Comparison of ENCODE assay signal across 12 cellular contexts in the genomic region with DNA sequence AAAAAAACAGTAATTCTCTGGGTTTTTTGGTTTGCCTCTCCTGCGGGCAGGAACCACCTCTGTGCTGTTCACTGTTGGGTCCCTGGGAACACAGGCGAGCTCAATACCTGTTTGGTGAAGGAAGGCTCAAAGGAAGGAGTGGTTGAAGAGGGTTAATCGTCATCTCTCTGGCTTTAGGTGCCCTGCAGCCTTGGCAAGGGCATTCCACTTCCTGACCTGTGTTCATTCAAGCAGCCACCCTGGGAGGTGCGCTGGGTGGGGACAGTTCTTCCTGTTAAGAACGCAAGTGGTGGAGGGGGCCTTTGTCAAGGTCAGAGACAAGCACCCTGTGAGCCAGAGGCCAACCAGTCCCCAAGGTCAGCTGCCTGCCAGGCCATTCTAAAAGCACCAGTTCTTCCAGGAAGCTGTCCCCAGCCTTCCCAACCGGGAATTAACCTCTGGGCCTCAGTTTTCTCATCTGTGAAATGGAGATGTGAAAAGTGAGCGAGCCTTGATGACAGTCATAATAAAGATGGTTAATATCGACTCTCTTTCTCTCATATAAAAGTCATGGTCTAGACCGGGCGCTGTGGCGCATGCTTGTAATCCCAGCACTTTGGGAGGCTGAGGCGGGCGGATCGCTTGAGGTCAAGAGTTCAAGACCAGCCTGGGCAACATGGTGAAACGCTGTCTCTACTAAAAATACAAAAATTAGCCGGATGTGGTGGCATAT. TPM values are rescaled to one million over a fixed set of nuclear protein-coding genes. Genes with fewer than 3 reads are reported as not detected.
DNase-seq lines count a peak whose midpoint lies in the region; ATAC-seq and TF ChIP-seq lines count a peak whose summit lies in the region.
"Had no signal": no experiment of that assay in that cellular context is flagged by ENCODE, and none has a peak within 500 bp of the region (broad histone marks: within the 10 kb centered on the region; RNA-seq: fewer than 3 reads in every experiment).

No MANE protein-coding gene starts in this region.

- TF ChIP-seq POLR2A in upper lobe of left lung (IDR thresholded peaks at IDR 0.05) = no peak

- no peak overlapping the region for H4K91ac ChIP-seq in neuronal stem cell (ENCODE audit: low read depth, low read length, poor library complexity)

- H3K9ac ChIP-seq in neuronal stem cell (ENCODE audit: low read depth, low read length, poor library complexity) = no peak overlapping the region

- H3K27ac ChIP-seq in upper lobe of left lung = peak overlapping the region; percentile 34 to 85 (median 60)
- H3K27ac ChIP-seq in neuronal stem cell (replicated peaks; ENCODE audit: low read length) = no peak overlapping the region

- no peak overlapping the region for H3K23ac ChIP-seq in neuronal stem cell (ENCODE audit: low read depth, low read length, poor library complexity)

- H3K4ac ChIP-seq in neuronal stem cell (ENCODE audit: low read length) = no peak overlapping the region

- H2BK120ac ChIP-seq in neuronal stem cell (ENCODE audit: low read depth, low read length) = no peak overlapping the region

- TF ChIP-seq EP300 in upper lobe of left lung (IDR thresholded peaks at IDR 0.05) = no peak

- no peak overlapping the region for H3K18ac ChIP-seq in neuronal stem cell (ENCODE audit: low read length)

- H3K4me3 Mint-ChIP-seq in activated T-helper 2 cell treated with anti-CD3 and anti-CD28 coated beads, Interferon-gamma antibody, Interleukin-2, Interleukin-4, amounts not matched to agents 10 μg/mL and 5 μg/mL and 100 μg/mL, durations not matched to agents 14 hours and 24 hours and 36 hours (ENCODE audit: low read depth) = peak overlapping the region; percentile 61
- H3K4me3 Mint-ChIP-seq: WTC11 had no signal

- H3K4me1 ChIP-seq in upper lobe of left lung (peaks cover 28 to 67% (median 54%) of the 10 kb centered on the region in 4 donors), neuronal stem cell (ENCODE audit: control insufficient read depth in 2 of 2, insufficient read depth in 1 of 2, low read depth in 1 of 2, low read length in 2 of 2) (peaks cover 2 to 3% of the 10 kb centered on the region in 2 donors)

- H4K8ac ChIP-seq in neuronal stem cell (ENCODE audit: low read depth, low read length) = no peak overlapping the region

- H3K27me3 ChIP-seq in upper lobe of left lung (no peaks in the 10 kb centered on the region), neuronal stem cell (ENCODE audit: control insufficient read depth in 3 of 3, insufficient read depth in 3 of 3, low read depth in 1 of 3, low read length in 3 of 3) (peaks cover 0 to under 1% (median 0%) of the 10 kb centered on the region in 3 experiments)
- H3K27me3 ChIP-seq: BE2C had no signal

- peak overlapping the region; percentile 86 for H3K27ac Mint-ChIP-seq in activated T-helper 2 cell treated with anti-CD3 and anti-CD28 coated beads, Interferon-gamma antibody, Interleukin-2, Interleukin-4, amounts not matched to agents 10 μg/mL and 5 μg/mL and 100 μg/mL, durations not matched to agents 14 hours and 24 hours and 36 hours
- H3K27ac Mint-ChIP-seq: WTC11 had no signal

- WGBS in upper lobe of left lung, 2 donors = 75 to 81% methylated on average over 15 to 16 of the region's 16 CpGs
- WGBS in neuronal stem cell (ENCODE audit: extremely low coverage in 2 of 2, insufficient read length in 2 of 2, insufficient replicate concordance in 1 of 2), 2 donors = no CpG with 5 or more reads among the region's 16 CpGs

- no peaks in the 10 kb centered on the region for H3K27me3 Mint-ChIP-seq in activated T-helper 2 cell treated with anti-CD3 and anti-CD28 coated beads, Interferon-gamma antibody, Interleukin-2, Interleukin-4, amounts not matched to agents 10 μg/mL and 5 μg/mL and 100 μg/mL, durations not matched to agents 14 hours and 24 hours and 36 hours (ENCODE audit: low read depth)

- H2BK12ac ChIP-seq in neuronal stem cell (ENCODE audit: low read length) = no peak overlapping the region

- no peak overlapping the region for H3K4me2 ChIP-seq in neuronal stem cell (ENCODE audit: insufficient read depth, low read length, poor library complexity, severe bottlenecking)

- peaks cover 68% of the 10 kb centered on the region for H3K4me1 Mint-ChIP-seq in activated T-helper 2 cell treated with anti-CD3 and anti-CD28 coated beads, Interferon-gamma antibody, Interleukin-2, Interleukin-4, amounts not matched to agents 10 μg/mL and 5 μg/mL and 100 μg/mL, durations not matched to agents 14 hours and 24 hours and 36 hours (ENCODE audit: low read depth)

- DNase-seq in Right ventricle myocardium superior (no peak), cardiac septum (ENCODE audit: low spot score) (no peak), left colon (peak in 1 of 2 donors; percentile 54), upper lobe of left lung (peak in 1 of 2 donors; percentile 71), NCI-H1105 treated with DMSO at 0.1 percent for 48 hours (lab: John Stamatoyannopoulos, UW) (no peak), neuronal stem cell (ENCODE audit: low spot score) (no peak)
- no peak for DNase-seq in activated T-helper 2 cell treated with anti-CD3 and anti-CD28 coated beads, Interferon-gamma antibody, Interleukin-2, Interleukin-4, amounts not matched to agents 10 μg/mL and 5 μg/mL and 100 μg/mL, durations not matched to agents 14 hours and 24 hours and 36 hours (ENCODE audit: low spot score)
- DNase-seq: BE2C, cerebellar nuclear complex, retina had no signal

- no peak for TF ChIP-seq CTCF in upper lobe of left lung (IDR thresholded peaks at IDR 0.05)

- no peaks in the 10 kb centered on the region for H3K9me3 Mint-ChIP-seq in activated T-helper 2 cell treated with anti-CD3 and anti-CD28 coated beads, Interferon-gamma antibody, Interleukin-2, Interleukin-4, amounts not matched to agents 10 μg/mL and 5 μg/mL and 100 μg/mL, durations not matched to agents 14 hours and 24 hours and 36 hours
- H3K9me3 Mint-ChIP-seq: WTC11 had no signal

- H3K79me1 ChIP-seq in neuronal stem cell (ENCODE audit: low read depth, low read length) = no peaks in the 10 kb centered on the region

- peaks cover 73% of the 10 kb centered on the region for H3K36me3 Mint-ChIP-seq in activated T-helper 2 cell treated with anti-CD3 and anti-CD28 coated beads, Interferon-gamma antibody, Interleukin-2, Interleukin-4, amounts not matched to agents 10 μg/mL and 5 μg/mL and 100 μg/mL, durations not matched to agents 14 hours and 24 hours and 36 hours (ENCODE audit: low read depth)

- H3K36me3 ChIP-seq in upper lobe of left lung (no peaks in the 10 kb centered on the region), neuronal stem cell (replicated peaks in 1 of 2; ENCODE audit: control insufficient read depth in 2 of 2, insufficient read depth in 2 of 2, low read length in 2 of 2) (no peaks in the 10 kb centered on the region)
- H3K36me3 ChIP-seq: BE2C had no signal

- no peak overlapping the region for H2BK15ac ChIP-seq in neuronal stem cell (ENCODE audit: low read length)

- H2BK5ac ChIP-seq in neuronal stem cell (ENCODE audit: low read length) = no peak overlapping the region

- no peak overlapping the region for H2AFZ ChIP-seq in neuronal stem cell (ENCODE audit: low read length)

- ATAC-seq in Right ventricle myocardium superior (ENCODE audit: poor library complexity) = peak; percentile 42
- peak; percentile 20 for ATAC-seq in left colon
- ATAC-seq in upper lobe of left lung (ENCODE audit: low FRiP score in 2 of 2) = no peak
- ATAC-seq in GM21390 (IDR thresholded peaks at IDR 0.05; ENCODE audit: unreplicated experiment) = no peak

- H3K9me3 ChIP-seq in upper lobe of left lung (no peaks in the 10 kb centered on the region), neuronal stem cell (replicated peaks in 1 of 2; ENCODE audit: control insufficient read depth in 2 of 2, insufficient read depth in 1 of 2, low read depth in 1 of 2, low read length in 2 of 2) (no peaks in the 10 kb centered on the region)
- H3K9me3 ChIP-seq: BE2C had no signal

- intact Hi-C loops in Right ventricle myocardium superior (cut with DNase I) (no loop called here), cardiac septum (cut with DNase I) (no loop called here), left colon (cut with DNase I, micrococcal nuclease) (no loop called here)
- intact Hi-C loops in activated T-helper 2 cell treated with anti-CD3 and anti-CD28 coated beads, Interferon-gamma antibody, Interleukin-2, Interleukin-4, amounts not matched to agents 10 μg/mL and 5 μg/mL and 100 μg/mL, durations not matched to agents 14 hours and 24 hours and 36 hours (cut with micrococcal nuclease) = loop anchor here (10.0 kb wide), 1 partner anchor 378 kb away; no protein-coding TSS in a partner anchor

- H3K4me3 ChIP-seq in upper lobe of left lung (no peak overlapping the region), neuronal stem cell (ENCODE audit: low read length in 2 of 2) (no peak overlapping the region)

- H3K14ac ChIP-seq in neuronal stem cell (ENCODE audit: low read length) = no peak overlapping the region

- H2AK5ac ChIP-seq in neuronal stem cell (ENCODE audit: low read depth, low read length) = no peak overlapping the region

RNA-seq across cellular contexts. Expression of a gene that starts 6.3 kb away (rescaled TPM):
- total RNA-seq in Right ventricle myocardium superior (41.8 TPM), cardiac septum (20.9 TPM), left colon (100 to 1,000 TPM in 1 of 2 donors, 10 to 100 TPM in 1; 60.3 to 148 TPM), upper lobe of left lung (100 to 1,000 TPM in 2 of 6 donors, 10 to 100 TPM in 4; 33.5 to 145 (median 45.5) TPM)
- 115 and 119 TPM in 2 replicates for total RNA-seq in activated T-helper 2 cell treated with anti-CD3 and anti-CD28 coated beads, Interferon-gamma antibody, Interleukin-2, Interleukin-4, amounts not matched to agents 10 μg/mL and 5 μg/mL and 100 μg/mL, durations not matched to agents 14 hours and 24 hours and 36 hours
- polyA plus RNA-seq in neuronal stem cell (2013, experiment 1 of 2) = 16.5 TPM
- polyA plus RNA-seq in neuronal stem cell (2013, experiment 2 of 2) = 15.5 TPM

RNA-seq across cellular contexts. Expression of a gene that starts 16.6 kb away (rescaled TPM):
- 8.6 TPM for total RNA-seq in Right ventricle myocardium superior
- total RNA-seq in cardiac septum = 13.0 TPM
- total RNA-seq in activated T-helper 2 cell treated with anti-CD3 and anti-CD28 coated beads, Interferon-gamma antibody, Interleukin-2, Interleukin-4, amounts not matched to agents 10 μg/mL and 5 μg/mL and 100 μg/mL, durations not matched to agents 14 hours and 24 hours and 36 hours = 23.3 and 24.0 TPM in 2 replicates
- 10 to 100 TPM; 24.6 to 27.5 TPM for total RNA-seq in left colon
- 10 to 100 TPM in 5 of 6 donors, 1 to 10 TPM in 1; 9.3 to 47.1 (median 20.4) TPM for total RNA-seq in upper lobe of left lung
- 6.1 TPM for polyA plus RNA-seq in neuronal stem cell (2013, experiment 1 of 2)
- polyA plus RNA-seq in neuronal stem cell (2013, experiment 2 of 2) = 6.2 TPM

Comparison
In these comparisons a context has a peak if more than half of its experiments do, and no peak if none do; other contexts are left out.
1. ATAC-seq: peak in Right ventricle myocardium superior (single experiment) and left colon (single experiment); none in upper lobe of left lung (0 of 2) and GM21390 (single experiment).